12 cellular contexts compared by ENCODE assay signal in genomic region chr22:23834830-23835772, GRCh38. TPM values are rescaled to one million over a fixed set of nuclear protein-coding genes. Genes with fewer than 3 reads are reported as not detected.
DNase-seq lines count a peak whose midpoint lies in the region; ATAC-seq and TF ChIP-seq lines count a peak whose summit lies in the region.
"Had no signal": no experiment of that assay in that cellular context is flagged by ENCODE, and none has a peak within 500 bp of the region (broad histone marks: within the 10 kb centered on the region; RNA-seq: fewer than 3 reads in every experiment).

No MANE protein-coding gene starts in this region.

- H3K4me3 ChIP-seq in A673 (ENCODE audit: low read depth, low read length, poor library complexity, severe bottlenecking) = no peak overlapping the region
- no peak overlapping the region for H3K4me3 ChIP-seq in KMS-11 (IDR thresholded peaks at IDR 0.05; ENCODE audit: insufficient read depth, low read depth, low read length)
- H3K4me3 ChIP-seq in SJCRH30 = no peak overlapping the region

- BruUV-seq in A673 (replicated peaks; lab: Mats Ljungman, UMichigan) = no TSS peak

- intact Hi-C loops in A673 (cut with micrococcal nuclease; ENCODE audit: unreplicated experiment) = no loop called here

- peak overlapping the region; percentile 76; the same call in 1 of the 2 replicates for H3K4me2 ChIP-seq in KMS-11

- H3K9me3 ChIP-seq in A673 (ENCODE audit: low read depth, low read length, poor library complexity, severe bottlenecking) (no peaks in the 10 kb centered on the region), SJCRH30 (replicated peaks) (no peaks in the 10 kb centered on the region)

- POLR2A ChIA-PET in A673 (lab: Charles Lee; ENCODE audit: low non-redundant PET) = no interaction called here

- TF ChIP-seq CTCF in A673 (conservative IDR thresholded peaks at IDR 0.05; ENCODE audit: low read depth, low read length) (no peak), KMS-11 (conservative IDR thresholded peaks at IDR 0.05; ENCODE audit: low read depth, low read length) (no peak)

- no peaks in the 10 kb centered on the region for H3K27me3 ChIP-seq in A673 (replicated peaks; ENCODE audit: insufficient read depth, low read depth, low read length, poor library complexity)
- H3K27me3 ChIP-seq in KMS-11 (ENCODE audit: insufficient read depth, low read depth) = no peaks in the 10 kb centered on the region
- no peaks in the 10 kb centered on the region for H3K27me3 ChIP-seq in SJCRH30

- H3K27ac ChIP-seq in A673 (ENCODE audit: low read depth, low read length, poor library complexity, severe bottlenecking) (peak overlapping the region; percentile 42), KMS-11 (peak overlapping the region; percentile 73), SJCRH30 (no peak overlapping the region)

- H3K4me1 ChIP-seq in A673 (ENCODE audit: insufficient read depth, low read length, poor library complexity, severe bottlenecking) (peaks cover 3% of the 10 kb centered on the region), KMS-11 (ENCODE audit: low read depth, poor library complexity, severe bottlenecking) (peaks cover 29% of the 10 kb centered on the region), SJCRH30 (no peaks in the 10 kb centered on the region; the same call in 1 of the 2 replicates)

- peak overlapping the region; percentile 85; the same call in 1 of the 2 replicates for H3K9ac ChIP-seq in KMS-11

- no peak overlapping the region for H2AFZ ChIP-seq in KMS-11 (ENCODE audit: low read depth)

- peaks cover 33% of the 10 kb centered on the region for H3K36me3 ChIP-seq in A673 (ENCODE audit: insufficient read depth, low read length, poor library complexity, severe bottlenecking)
- H3K36me3 ChIP-seq in KMS-11 (ENCODE audit: insufficient read depth) = no peaks in the 10 kb centered on the region
- peaks cover 62% of the 10 kb centered on the region for H3K36me3 ChIP-seq in SJCRH30

- no peaks in the 10 kb centered on the region for H4K20me1 ChIP-seq in KMS-11 (ENCODE audit: insufficient read depth)

- ATAC-seq in HG03442 (IDR thresholded peaks at IDR 0.05; ENCODE audit: unreplicated experiment) = no peak
- ATAC-seq: natural killer cell treated with Interleukin-12 subunit alpha and Interleukin-12 subunit beta and Interleukin-15 and Interleukin-18, amount 100 ng/mL, for 72 hours had no signal

- CTCF ChIA-PET in A673 (lab: Charles Lee) = no interaction called here

- DNase-seq in A673 (ENCODE audit: low spot score) = no peak
- peak; percentile 86 for DNase-seq in globus pallidus (ENCODE audit: low spot score)
- DNase-seq in occipital lobe (lab: John Stamatoyannopoulos, UW) = peak; percentile 23
- no peak for DNase-seq in SJCRH30
- DNase-seq in NCI-H82 (lab: John Stamatoyannopoulos, UW) = no peak
- DNase-seq in NCI-H1105 treated with DMSO at 0.1 percent for 48 hours (lab: John Stamatoyannopoulos, UW) = no peak
- DNase-seq: activated CD8-positive, alpha-beta memory T cell treated with anti-CD3 and anti-CD28 coated beads, Interleukin-2, amount 50 U/mL, for 4 hours; CD4-positive, CD25-positive, alpha-beta regulatory T cell; NCI-H446 treated with DMSO at 0.1 percent for 48 hours had no signal

- H3K79me2 ChIP-seq in KMS-11 (ENCODE audit: insufficient read depth, low read depth) = peaks cover 29% of the 10 kb centered on the region

RNA-seq across cellular contexts. Expression of gene DERL3, which starts 3.7 kb away (rescaled TPM):
- total RNA-seq in A673 (2021) (1.5 and 2.0 TPM in 2 replicates), occipital lobe (0.62 TPM)
- not detected in 2 replicates for total RNA-seq in SJCRH30 (2014; rRNA removed; shearing (Covaris generic))

RNA-seq across cellular contexts. Expression of gene SLC2A11, which starts 22.6 kb away (rescaled TPM):
- total RNA-seq in A673 (2021) (4.9 and 6.2 TPM in 2 replicates), occipital lobe (8.4 TPM)
- 0.51 and 1.9 TPM in 2 replicates for total RNA-seq in SJCRH30 (2014; rRNA removed; shearing (Covaris generic))

RNA-seq across cellular contexts. Expression of gene SMARCB1, which starts 48.3 kb away (rescaled TPM):
- total RNA-seq in A673 (2021) = 172 and 176 TPM in 2 replicates
- total RNA-seq in occipital lobe = 19.7 TPM
- 119 and 152 TPM in 2 replicates for total RNA-seq in SJCRH30 (2014; rRNA removed; shearing (Covaris generic))

RNA-seq across cellular contexts. Expression of gene MIF, which starts 59.1 kb away (rescaled TPM):
- total RNA-seq in A673 (2021) (802 and 864 TPM in 2 replicates), occipital lobe (85.2 TPM)
- 270 and 350 TPM in 2 replicates for total RNA-seq in SJCRH30 (2014; rRNA removed; shearing (Covaris generic))

Comparison
In these comparisons a context has a peak if more than half of its experiments do, and no peak if none do; other contexts are left out.
1. DNase-seq: peak in globus pallidus (single experiment) and occipital lobe (single experiment); none in A673 (single experiment), SJCRH30 (0 of 2), NCI-H82 (single experiment) and NCI-H1105 treated with DMSO at 0.1 percent for 48 hours (single experiment).